ENCODE assay signal across 12 cellular contexts in the genomic region with DNA sequence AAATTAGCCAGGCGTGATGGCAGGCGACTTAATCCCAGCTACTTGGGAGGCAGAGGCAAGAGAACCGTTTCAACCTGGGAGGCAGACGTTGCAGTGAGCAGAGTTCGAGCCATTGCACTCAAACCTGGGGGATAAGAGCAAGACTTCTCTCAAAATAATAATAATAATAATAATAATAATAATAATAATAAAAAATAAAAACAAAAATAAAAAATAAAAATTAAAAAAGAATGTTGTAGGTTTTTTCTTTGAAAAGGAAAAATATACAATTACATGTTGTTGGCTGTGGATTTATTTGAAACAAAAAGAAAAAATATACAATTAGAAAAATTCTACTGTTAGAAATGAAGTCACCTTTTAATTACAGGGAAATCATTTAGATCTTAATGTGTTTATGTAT. TPM values are rescaled to one million over a fixed set of nuclear protein-coding genes. Genes with fewer than 3 reads are reported as not detected.
"Had no signal": no experiment of that assay in that cellular context is flagged by ENCODE, and none has a peak within 500 bp of the region (broad histone marks: within the 10 kb centered on the region; RNA-seq: fewer than 3 reads in every experiment).

No MANE protein-coding gene starts in this region.

- H3K36me3 ChIP-seq: HAP-1 had no signal

- H3K9me3 Mint-ChIP-seq: GM23338, H9, HFFc6 had no signal

- H3K4me3 Mint-ChIP-seq: GM23338, HFFc6 had no signal

- H3K27ac ChIP-seq: GM23248 had no signal

- H3K9me3 ChIP-seq: HAP-1 had no signal

- ATAC-seq: GM23338, HCT116 had no signal

- H3K4me3 ChIP-seq: GM23248, GM23338, HAP-1 had no signal

- DNase-seq: GM23248, GOT3, H7, H9, HCEC 1CT, HFFc6 had no signal

- FAIRE-seq: H1, H54 had no signal

- H3K27ac Mint-ChIP-seq: GM23338, H9, HFFc6 had no signal

RNA-seq across cellular contexts. Expression of a gene that starts 11.5 kb away (rescaled TPM):
- total RNA-seq: GM23248, GM23338, H1, H4, H7, H9, HFFc6 had no signal

RNA-seq across cellular contexts. Expression of a gene that starts 28.2 kb away (rescaled TPM):
- total RNA-seq: GM23248, H4, H7, HFFc6 had no signal

RNA-seq across cellular contexts. Expression of a gene that starts 32.6 kb away (rescaled TPM):
- total RNA-seq: GM23248 had no signal
